In genomic region chr1:111961773-111962565, GRCh38 we compare ENCODE assay signal across 23 cellular contexts. TPM values are rescaled to one million over a fixed set of nuclear protein-coding genes. Genes with fewer than 3 reads are reported as not detected.
A peak's percentile ranks its signal among the peaks of the same experiment; 100 is the strongest.
DNase-seq lines count a peak whose midpoint lies in the region; ATAC-seq, FAIRE-seq and TF ChIP-seq lines count a peak whose summit lies in the region.
"Had no signal": no experiment of that assay in that cellular context is flagged by ENCODE, and none has a peak within 500 bp of the region (broad histone marks: within the 10 kb centered on the region; RNA-seq: fewer than 3 reads in every experiment).

No MANE protein-coding gene starts in this region.

- peaks cover 54% of the 10 kb centered on the region for H3K27me3 Mint-ChIP-seq in CD4-positive, alpha-beta T cell

- DNase-seq in NCI-H2171 treated with DMSO at 0.1 percent for 48 hours (lab: John Stamatoyannopoulos, UW): peak; percentile 32
- DNase-seq in NCI-H2171 (lab: John Stamatoyannopoulos, UW): no peak
- DNase-seq in left lobe of liver (ENCODE audit: low spot score): no peak
- DNase-seq in body of pancreas: no peak
- DNase-seq in CD4-positive, alpha-beta T cell: no peak
- DNase-seq in stimulated activated CD4-positive, alpha-beta T cell treated with anti-CD3 and anti-CD28 coated beads, Interleukin-2, amount 100 ng/mL, for 24 hours: no peak
- no peak for DNase-seq in H54 (ENCODE audit: insufficient read length, low spot score)
- DNase-seq: 8988T; activated CD4-positive, alpha-beta T cell treated with anti-CD3 and anti-CD28 coated beads, Interleukin-2, amount 50 U/mL, for 1 hour; DMS79; KG1; left colon; naive thymus-derived CD4-positive, alpha-beta T cell; ovary; sigmoid colon; transverse colon had no signal

- H3K36me3 Mint-ChIP-seq in CD4-positive, alpha-beta T cell (ENCODE audit: low read depth): no peaks in the 10 kb centered on the region
- H3K36me3 Mint-ChIP-seq: activated naive CD4-positive, alpha-beta T cell treated with anti-CD3 and anti-CD28 coated beads, Interleukin-2, amount 50 U/mL, for 24 hours; naive thymus-derived CD4-positive, alpha-beta T cell had no signal

- FAIRE-seq in H54 (lab: Jason Lieb, UNC): no peak
- FAIRE-seq: H1, HTR-8/SVneo had no signal

- H3K4me1 ChIP-seq in body of pancreas: peaks cover 1% of the 10 kb centered on the region
- H3K4me1 ChIP-seq: ascending aorta had no signal

- no peak overlapping the region for H3K4me3 ChIP-seq in body of pancreas
- H3K4me3 ChIP-seq: ascending aorta, ovary, sigmoid colon, transverse colon had no signal

- no peaks in the 10 kb centered on the region for H3K9me3 Mint-ChIP-seq in CD4-positive, alpha-beta T cell
- H3K9me3 Mint-ChIP-seq: activated naive CD4-positive, alpha-beta T cell treated with anti-CD3 and anti-CD28 coated beads, Interleukin-2, amount 50 U/mL, for 24 hours; central memory CD8-positive, alpha-beta T cell had no signal

- no peak overlapping the region for H3K4me3 Mint-ChIP-seq in CD4-positive, alpha-beta T cell
- H3K4me3 Mint-ChIP-seq: activated naive CD4-positive, alpha-beta T cell treated with anti-CD3 and anti-CD28 coated beads, Interleukin-2, amount 50 U/mL, for 24 hours; central memory CD8-positive, alpha-beta T cell; naive thymus-derived CD4-positive, alpha-beta T cell had no signal

- WGBS in body of pancreas, 2 donors: 75 to 81% methylated on average over 11 of the region's 11 CpGs

- peak; percentile 35 for ATAC-seq in left lobe of liver
- no peak for ATAC-seq in body of pancreas
- no peak for ATAC-seq in CD4-positive, alpha-beta T cell (ENCODE audit: poor library complexity)
- ATAC-seq: left colon; naive thymus-derived CD4-positive, alpha-beta T cell had no signal

- TF ChIP-seq CTCF in body of pancreas (IDR thresholded peaks at IDR 0.05): no peak
- no peak for TF ChIP-seq CTCF in CD4-positive, alpha-beta T cell (IDR thresholded peaks at IDR 0.05)

- H3K27ac ChIP-seq in cingulate gyrus (ENCODE audit: low read depth, low read length) (peak overlapping the region; percentile 39), body of pancreas (no peak overlapping the region)
- H3K27ac ChIP-seq in CD4-positive, alpha-beta T cell (ENCODE audit: low read depth, low read length): no peak overlapping the region
- H3K27ac ChIP-seq: ascending aorta, ovary, transverse colon had no signal

- H3K27ac Mint-ChIP-seq in CD4-positive, alpha-beta T cell: no peak overlapping the region
- H3K27ac Mint-ChIP-seq: activated naive CD4-positive, alpha-beta T cell treated with anti-CD3 and anti-CD28 coated beads, Interleukin-2, amount 50 U/mL, for 24 hours had no signal

- CTCF ChIA-PET in CD4-positive, alpha-beta T cell (lab: Charles Lee): no interaction called here

- TF ChIP-seq POLR2A in body of pancreas (IDR thresholded peaks at IDR 0.05) (no peak), H54 (IDR thresholded peaks at IDR 0.05; ENCODE audit: low read depth, low read length) (no peak)

- no peaks in the 10 kb centered on the region for H3K9me3 ChIP-seq in body of pancreas
- H3K9me3 ChIP-seq in CD4-positive, alpha-beta T cell (ENCODE audit: control insufficient read depth, low read length): no peaks in the 10 kb centered on the region
- H3K9me3 ChIP-seq: ascending aorta, ovary, sigmoid colon, transverse colon had no signal

- POLR2A ChIA-PET in CD4-positive, alpha-beta T cell (lab: Charles Lee): no interaction called here

- no peaks in the 10 kb centered on the region for H3K27me3 ChIP-seq in body of pancreas
- H3K27me3 ChIP-seq in CD4-positive, alpha-beta T cell (ENCODE audit: control insufficient read depth, insufficient read depth, low read length): peaks cover 25% of the 10 kb centered on the region
- H3K27me3 ChIP-seq: ascending aorta, ovary, sigmoid colon, transverse colon had no signal

- no peaks in the 10 kb centered on the region for H3K4me1 Mint-ChIP-seq in CD4-positive, alpha-beta T cell (ENCODE audit: low read depth)
- H3K4me1 Mint-ChIP-seq: activated naive CD4-positive, alpha-beta T cell treated with anti-CD3 and anti-CD28 coated beads, Interleukin-2, amount 50 U/mL, for 24 hours; central memory CD8-positive, alpha-beta T cell; naive thymus-derived CD4-positive, alpha-beta T cell had no signal

- intact Hi-C loops in body of pancreas (cut with DNase I): no loop called here
- intact Hi-C loops in CD4-positive, alpha-beta T cell (cut with DNase I, micrococcal nuclease): no loop called here

- no peaks in the 10 kb centered on the region for H3K36me3 ChIP-seq in body of pancreas (replicated peaks in 1 of 2; ENCODE audit: insufficient read depth in 1 of 2, low read depth in 2 of 2)
- H3K36me3 ChIP-seq: ascending aorta, ovary, sigmoid colon, transverse colon had no signal

RNA-seq across cellular contexts. Expression of gene KCND3, which starts 27.5 kb away (rescaled TPM):
- total RNA-seq in left lobe of liver (24.7 TPM), body of pancreas (10 to 100 TPM in 1 of 2 donors, 1 to 10 TPM in 1; 7.6 to 15.0 TPM)
- under 1 TPM in 1 of 2 experiments, not detected in 1; 0.05 TPM for total RNA-seq in CD4-positive, alpha-beta T cell
- total RNA-seq: OCI-LY7 had no signal

Comparison
In these comparisons a context has a peak if more than half of its experiments do, and no peak if none do; other contexts are left out.
1. RNA of gene KCND3, which starts 27.5 kb away (total RNA-seq): 24.7 TPM in left lobe of liver (single experiment) and 7.6 to 15.0 TPM in body of pancreas; 0.05 TPM in CD4-positive, alpha-beta T cell; every median in the first group is over 4 times any median in the second.